In genomic region chr15:77069521-77070121, GRCh38 we compare ENCODE assay signal across 8 cellular contexts.
A peak's percentile ranks its signal among the peaks of the same experiment; 100 is the strongest.
DNase-seq lines count a peak whose midpoint lies in the region; TF ChIP-seq lines count a peak whose summit lies in the region.

No MANE protein-coding gene starts in this region.

- H3K4me1 ChIP-seq in effector memory CD4-positive, alpha-beta T cell (ENCODE audit: control insufficient read depth, insufficient read depth, low read length, poor library complexity, severe bottlenecking): peaks cover 3% of the 10 kb centered on the region

- H3K4me3 ChIP-seq in GM12864 (ENCODE audit: low read depth, low read length): peak overlapping the region; percentile 91
- peak overlapping the region; percentile 78 for H3K4me3 ChIP-seq in effector memory CD4-positive, alpha-beta T cell (ENCODE audit: insufficient read depth, low read depth, low read length, poor library complexity, severe bottlenecking)

- peak overlapping the region; percentile 79 to 97 (median 91) for H3K27ac Mint-ChIP-seq in nephron

- H3K27ac ChIP-seq in effector memory CD4-positive, alpha-beta T cell (ENCODE audit: insufficient read depth, low read length, poor library complexity, severe bottlenecking): no peak overlapping the region
- no peak overlapping the region for H3K27ac ChIP-seq in RWPE1

- peaks cover 14% of the 10 kb centered on the region for H3K36me3 Mint-ChIP-seq in nephron (ENCODE audit: low read depth)

- H3K9me3 ChIP-seq in effector memory CD4-positive, alpha-beta T cell (ENCODE audit: control insufficient read depth, low read length): no peaks in the 10 kb centered on the region

- peaks cover 40% of the 10 kb centered on the region for H3K4me1 Mint-ChIP-seq in nephron

- H3K27me3 ChIP-seq in effector memory CD4-positive, alpha-beta T cell (replicated peaks; ENCODE audit: control insufficient read depth, insufficient read depth, low read length, poor library complexity, severe bottlenecking): no peaks in the 10 kb centered on the region

- DNase-seq in GM12864 (ENCODE audit: low read depth) (no peak), NCI-H524 treated with DMSO at 0.1 percent for 48 hours (lab: John Stamatoyannopoulos, UW) (peak; percentile 83), OCI-M2 (lab: John Stamatoyannopoulos, UW; ENCODE audit: unreplicated experiment) (no peak), RWPE1 (ENCODE audit: low spot score) (no peak), activated gamma-delta T cell (lab: John Stamatoyannopoulos, UW) (no peak), NCI-H1048 (lab: John Stamatoyannopoulos, UW) (no peak)
- DNase-seq in effector memory CD4-positive, alpha-beta T cell: no peak

- CTCF ChIA-PET in RWPE1 (lab: Yijun Ruan, JAX): no interaction called here

- peaks cover 13% of the 10 kb centered on the region for H3K27me3 Mint-ChIP-seq in nephron (ENCODE audit: low read depth)

- peak overlapping the region; percentile 84 to 97 (median 92) for H3K4me3 Mint-ChIP-seq in nephron

- H3K36me3 ChIP-seq in effector memory CD4-positive, alpha-beta T cell (ENCODE audit: control insufficient read depth, insufficient read depth, low read length): no peaks in the 10 kb centered on the region

- POLR2A ChIA-PET in RWPE1 (lab: Yijun Ruan, JAX; ENCODE audit: low non-redundant PET): no interaction called here

- no peaks in the 10 kb centered on the region for H3K9me3 Mint-ChIP-seq in nephron

- TF ChIP-seq CTCF in GM12864 (IDR thresholded peaks at IDR 0.05; ENCODE audit: low read depth, low read length, missing control alignments): no peak
- no peak for TF ChIP-seq CTCF in nephron (IDR thresholded peaks at IDR 0.05; ENCODE audit: unreplicated experiment in 3 of 3)
- no peak for TF ChIP-seq CTCF in RWPE1 (conservative IDR thresholded peaks at IDR 0.05; ENCODE audit: low read depth)
